ENCODE assay signal across 8 cellular contexts in genomic region chr17:65987988-65988387, GRCh38.
DNase-seq lines count a peak whose midpoint lies in the region; ATAC-seq and TF ChIP-seq lines count a peak whose summit lies in the region.

No MANE protein-coding gene starts in this region.

- H3K27ac ChIP-seq in C4-2B, result no peak overlapping the region; the same call in 1 of the 2 replicates

- TF ChIP-seq CTCF in C4-2B (conservative IDR thresholded peaks at IDR 0.05) (peak; percentile 83), HFF-Myc (IDR thresholded peaks at IDR 0.05; ENCODE audit: low read depth, low read length, missing control alignments) (peak; percentile 44), lower leg skin (IDR thresholded peaks at IDR 0.05) (peak in 1 of 3 donors; percentile 34)

- TF ChIP-seq POLR2A in lower leg skin (IDR thresholded peaks at IDR 0.05), result no peak

- DNase-seq in HFF-Myc (ENCODE audit: extremely low read depth, low read depth) (peak; percentile 26), SK-N-DZ (ENCODE audit: low spot score) (peak; percentile 41), iPS DF 4.7 (ENCODE audit: extremely low read depth, low spot score) (peak; percentile 28), middle frontal gyrus (ENCODE audit: extremely low spot score, low spot score) (no peak), pons (ENCODE audit: low spot score) (no peak), lower leg skin (ENCODE audit: low spot score in 2 of 2) (no peak)

- 62 to 72% methylated on average over 2 of the region's 2 CpGs for WGBS in lower leg skin, 2 donors

- ATAC-seq in GM18873 (IDR thresholded peaks at IDR 0.05; ENCODE audit: low FRiP score, unreplicated experiment), result no peak

- no peak overlapping the region for H3K4me3 ChIP-seq in HFF-Myc (replicated peaks; ENCODE audit: low read depth, low read length)
- H3K4me3 ChIP-seq in lower leg skin (ENCODE audit: low read depth, poor library complexity, severe bottlenecking), result no peak overlapping the region

- intact Hi-C loops in lower leg skin (cut with DNase I; ENCODE audit: low total_unique reads), result loop anchor here (5.0 kb wide), 1 partner anchor 696 kb away; no protein-coding TSS in a partner anchor

Comparison
In these comparisons a context has a peak if more than half of its experiments do, and no peak if none do; other contexts are left out.
1. DNase-seq: peak in HFF-Myc (single experiment), SK-N-DZ (single experiment) and iPS DF 4.7 (single experiment); none in middle frontal gyrus (single experiment), pons (single experiment) and lower leg skin (0 of 2).